Comparison of ENCODE assay signal across 20 cellular contexts in genomic region chr10:57053530-57053929, GRCh38.
"Had no signal": no experiment of that assay in that cellular context is flagged by ENCODE, and none has a peak within 500 bp of the region (broad histone marks: within the 10 kb centered on the region; RNA-seq: fewer than 3 reads in every experiment).

No MANE protein-coding gene starts in this region.

- ATAC-seq: K562 had no signal

- H3K9ac ChIP-seq: KMS-11, SK-N-SH had no signal

- DNase-seq: Kasumi-1, NCI-H1092, NCI-H1105 treated with DMSO at 0.1 percent for 48 hours, NCI-H1417 treated with DMSO at 0.1 percent for 48 hours, NCI-H187, NCI-H2029, NCI-H2081 treated with DMSO at 0.1 percent for 48 hours, NCI-H2171, NCI-H226, NCI-H446, NCI-H510A, NCI-H524 treated with DMSO at 0.1 percent for 48 hours, NCI-H69, NCI-H774, RPMI8226, SHP77, SK-N-SH, SW 1271 had no signal

- H3K4me2 ChIP-seq: KMS-11, SK-N-SH had no signal

- H3K9me3 ChIP-seq: SK-N-SH had no signal

- H3K4me3 ChIP-seq: K562 had no signal

- H3K27ac ChIP-seq: KMS-11 had no signal
